Comparison of ENCODE assay signal across 17 cellular contexts in the genomic region with DNA sequence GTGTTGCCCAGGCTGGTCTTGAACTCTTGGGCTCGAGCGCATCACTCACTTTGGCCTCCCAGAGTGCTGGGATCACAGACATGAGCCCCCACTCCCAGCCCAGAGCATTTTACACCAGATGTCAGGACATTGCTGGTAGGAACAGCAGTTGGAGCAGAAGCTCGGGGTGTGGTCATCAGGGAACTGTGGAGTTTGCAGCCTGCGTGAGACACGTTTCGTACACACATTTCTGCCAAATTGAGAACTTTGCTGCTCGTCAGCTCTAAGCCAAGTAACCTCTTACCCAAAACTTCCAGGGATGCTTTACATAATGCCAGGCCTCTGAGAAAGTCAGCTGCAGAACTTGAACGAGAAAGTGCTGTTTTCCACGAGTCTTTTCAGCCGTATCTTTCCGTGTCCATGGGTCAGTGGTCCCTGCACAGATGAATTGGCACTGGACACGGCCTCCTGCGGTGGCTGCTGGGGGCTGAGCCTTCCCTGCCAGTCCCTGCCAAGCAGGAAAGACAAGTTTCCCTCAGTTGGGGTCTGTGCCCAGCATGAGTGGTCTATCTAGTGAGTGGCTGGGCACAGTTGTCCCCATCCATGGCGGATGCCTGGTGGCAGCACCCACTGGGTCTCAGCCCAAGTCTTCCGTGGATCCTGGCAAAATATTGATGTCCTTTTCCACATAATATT. TPM values are rescaled to one million over a fixed set of nuclear protein-coding genes. Genes with fewer than 3 reads are reported as not detected.
DNase-seq lines count a peak whose midpoint lies in the region; ATAC-seq, FAIRE-seq and TF ChIP-seq lines count a peak whose summit lies in the region.
"Had no signal": no experiment of that assay in that cellular context is flagged by ENCODE, and none has a peak within 500 bp of the region (broad histone marks: within the 10 kb centered on the region; RNA-seq: fewer than 3 reads in every experiment).

No MANE protein-coding gene starts in this region.

- no peaks in the 10 kb centered on the region for H3K9me3 Mint-ChIP-seq in activated naive CD4-positive, alpha-beta T cell treated with anti-CD3 and anti-CD28 coated beads, Interleukin-2, amount 10 ng/mL, durations not matched to agents 7 days and 5 days
- H3K9me3 Mint-ChIP-seq in CD8-positive, alpha-beta memory T cell = no peaks in the 10 kb centered on the region
- H3K9me3 Mint-ChIP-seq: stimulated activated naive CD8-positive, alpha-beta T cell treated with anti-CD3 and anti-CD28 coated beads, Interleukin-15, amount 100 ng/mL, for 72 hours had no signal

- ATAC-seq in T-helper 17 cell (no peak), HepG2 (no peak), GM19467 (IDR thresholded peaks at IDR 0.05; ENCODE audit: unreplicated experiment) (no peak)

- TF ChIP-seq EP300 in HepG2 (IDR thresholded peaks at IDR 0.05; ENCODE audit: low read depth in 2 of 2, low read length in 2 of 2) (no peak), HepG2 (CRISPR knock-in tag; IDR thresholded peaks at IDR 0.05; ENCODE audit: borderline replicate concordance) (no peak)

- FAIRE-seq in HepG2 (lab: Jason Lieb, UNC) = no peak
- FAIRE-seq: small intestine had no signal

- H3K4me1 Mint-ChIP-seq in activated naive CD4-positive, alpha-beta T cell treated with anti-CD3 and anti-CD28 coated beads, Interleukin-2, amount 10 ng/mL, durations not matched to agents 7 days and 5 days = peaks cover 54% of the 10 kb centered on the region
- peaks cover 34% of the 10 kb centered on the region for H3K4me1 Mint-ChIP-seq in T-helper 17 cell
- peaks cover 39 to 64% (median 53%) of the 10 kb centered on the region in 3 donors for H3K4me1 Mint-ChIP-seq in CD8-positive, alpha-beta memory T cell

- H3K9me3 ChIP-seq in T-helper 17 cell (ENCODE audit: control insufficient read depth, low read length, poor library complexity, severe bottlenecking) = no peaks in the 10 kb centered on the region
- H3K9me3 ChIP-seq in HepG2 (ENCODE audit: low read length) = no peaks in the 10 kb centered on the region
- H3K9me3 ChIP-seq in subcutaneous abdominal adipose tissue (ENCODE audit: control insufficient read depth in 5 of 5, low read length in 5 of 5) = no peaks in the 10 kb centered on the region
- H3K9me3 ChIP-seq in CD8-positive, alpha-beta memory T cell (ENCODE audit: low read length) = no peaks in the 10 kb centered on the region
- H3K9me3 ChIP-seq: colonic mucosa, Peyer's patch had no signal

- TF ChIP-seq CTCF in HepG2 (CRISPR knock-in tag; IDR thresholded peaks at IDR 0.05) (no peak), foreskin fibroblast (IDR thresholded peaks at IDR 0.05; ENCODE audit: low read depth, low read length) (no peak)

- no peaks in the 10 kb centered on the region for H3K79me2 ChIP-seq in HepG2 (ENCODE audit: insufficient read depth, low read length)

- H2AFZ ChIP-seq in HepG2 (ENCODE audit: low read length) = no peak overlapping the region

- DNase-seq in activated naive CD4-positive, alpha-beta T cell treated with anti-CD3 and anti-CD28 coated beads, Interleukin-2, amount 10 ng/mL, durations not matched to agents 7 days and 5 days = peak; percentile 15
- DNase-seq in activated naive CD4-positive, alpha-beta T cell treated with anti-CD3 and anti-CD28 coated beads, Interleukin-2, amount 50 U/mL, for 16 hours = no peak
- DNase-seq in T-helper 17 cell = no peak
- DNase-seq in HepG2 (ENCODE audit: low spot score) = no peak
- no peak for DNase-seq in CD8-positive, alpha-beta memory T cell
- DNase-seq in foreskin fibroblast = no peak
- DNase-seq: anterior cingulate cortex, colonic mucosa, IMR-90, midbrain, NCI-H1048, small intestine, SW 1271 had no signal

- CTCF ChIA-PET in activated naive CD4-positive, alpha-beta T cell treated with anti-CD3 and anti-CD28 coated beads, Interleukin-2, amount 10 ng/mL, durations not matched to agents 7 days and 5 days (lab: Charles Lee) = no interaction called here
- CTCF ChIA-PET in HepG2 (lab: Yijun Ruan, JAX; ENCODE audit: low intra/inter-chr PET ratio, low total read pairs) = no interaction called here
- CTCF ChIA-PET in CD8-positive, alpha-beta memory T cell (lab: Charles Lee) = no interaction called here

- no peaks in the 10 kb centered on the region for H3K27me3 Mint-ChIP-seq in activated naive CD4-positive, alpha-beta T cell treated with anti-CD3 and anti-CD28 coated beads, Interleukin-2, amount 10 ng/mL, durations not matched to agents 7 days and 5 days
- H3K27me3 Mint-ChIP-seq in T-helper 17 cell = no peaks in the 10 kb centered on the region
- no peaks in the 10 kb centered on the region for H3K27me3 Mint-ChIP-seq in CD8-positive, alpha-beta memory T cell
- H3K27me3 Mint-ChIP-seq: stimulated activated naive CD8-positive, alpha-beta T cell treated with anti-CD3 and anti-CD28 coated beads, Interleukin-15, amount 100 ng/mL, for 72 hours had no signal

- no peaks in the 10 kb centered on the region for H4K20me1 ChIP-seq in HepG2 (ENCODE audit: insufficient read depth, low read length)

- BruUV-seq in HepG2 (replicated peaks; lab: Mats Ljungman, UMichigan) = no TSS peak

- H3K4me3 ChIP-seq in HepG2 (replicated peaks in 1 of 3; ENCODE audit: insufficient read depth in 1 of 3, low read depth in 2 of 3, low read length in 3 of 3) = no peak overlapping the region
- peak overlapping the region in 1 of 5 donors; percentile 17 for H3K4me3 ChIP-seq in subcutaneous abdominal adipose tissue (ENCODE audit: low read depth in 1 of 5, low read length in 5 of 5)
- no peak overlapping the region for H3K4me3 ChIP-seq in CD8-positive, alpha-beta memory T cell (ENCODE audit: low read length)
- no peak overlapping the region for H3K4me3 ChIP-seq in foreskin fibroblast (ENCODE audit: low read depth in 1 of 2, low read length in 2 of 2)
- H3K4me3 ChIP-seq: colonic mucosa, Peyer's patch had no signal

- WGBS in HepG2 (ENCODE audit: low lambda C conversion rate) = 96% methylated on average over 13 of the region's 15 CpGs

- peak overlapping the region; percentile 89 for H3K27ac Mint-ChIP-seq in activated naive CD4-positive, alpha-beta T cell treated with anti-CD3 and anti-CD28 coated beads, Interleukin-2, amount 10 ng/mL, durations not matched to agents 7 days and 5 days
- peak overlapping the region; percentile 93 for H3K27ac Mint-ChIP-seq in T-helper 17 cell
- H3K27ac Mint-ChIP-seq in CD8-positive, alpha-beta memory T cell = peak overlapping the region in 1 of 8 donors; percentile 17

- H3K27ac ChIP-seq in HepG2 (ENCODE audit: extremely low read length, insufficient read depth, low read length) = no peak overlapping the region
- H3K27ac ChIP-seq in subcutaneous abdominal adipose tissue (ENCODE audit: low read depth, low read length) = peak overlapping the region; percentile 74
- H3K27ac ChIP-seq in CD8-positive, alpha-beta memory T cell (ENCODE audit: low read depth, low read length) = no peak overlapping the region
- H3K27ac ChIP-seq: colonic mucosa, Peyer's patch had no signal

- H3K36me3 ChIP-seq in HepG2 (replicated peaks in 1 of 2; ENCODE audit: control insufficient read depth in 1 of 2, insufficient read depth in 2 of 2, low read length in 2 of 2) (peaks cover 13 to 57% of the 10 kb centered on the region in 2 experiments), subcutaneous abdominal adipose tissue (ENCODE audit: control insufficient read depth in 5 of 5, insufficient read depth in 5 of 5, low read length in 5 of 5) (peaks cover 3 to 28% (median 10%) of the 10 kb centered on the region in 5 donors)
- no peaks in the 10 kb centered on the region for H3K36me3 ChIP-seq in CD8-positive, alpha-beta memory T cell (ENCODE audit: insufficient read depth, low read length)
- H3K36me3 ChIP-seq: colonic mucosa had no signal

- no peak for TF ChIP-seq RAD21 in HepG2 (CRISPR knock-in tag; IDR thresholded peaks at IDR 0.05)

- no peak overlapping the region for H3K9ac ChIP-seq in HepG2 (ENCODE audit: insufficient read depth, low read depth, low read length)
- peak overlapping the region in 1 of 5 donors; percentile 38 for H3K9ac ChIP-seq in subcutaneous abdominal adipose tissue (ENCODE audit: low read length in 5 of 5)

- H3K4me1 ChIP-seq in HepG2 (ENCODE audit: insufficient read depth, low read length) (peaks cover 5% of the 10 kb centered on the region; the same call in 1 of the 2 replicates), subcutaneous abdominal adipose tissue (ENCODE audit: control insufficient read depth in 5 of 5, insufficient read depth in 5 of 5, low read length in 5 of 5) (peaks cover 12 to 33% (median 29%) of the 10 kb centered on the region in 5 donors)
- H3K4me1 ChIP-seq in CD8-positive, alpha-beta memory T cell (ENCODE audit: insufficient read depth, low read length) = peaks cover 25% of the 10 kb centered on the region
- H3K4me1 ChIP-seq: colonic mucosa, Peyer's patch had no signal

- no peak overlapping the region for H3K4me2 ChIP-seq in HepG2 (ENCODE audit: low read depth, low read length)

- intact Hi-C loops in HepG2 (cut with micrococcal nuclease; ENCODE audit: unreplicated experiment) = no loop called here

- peaks cover 42% of the 10 kb centered on the region for H3K36me3 Mint-ChIP-seq in activated naive CD4-positive, alpha-beta T cell treated with anti-CD3 and anti-CD28 coated beads, Interleukin-2, amount 10 ng/mL, durations not matched to agents 7 days and 5 days
- H3K36me3 Mint-ChIP-seq in T-helper 17 cell (ENCODE audit: low read depth) = no peaks in the 10 kb centered on the region
- H3K36me3 Mint-ChIP-seq in CD8-positive, alpha-beta memory T cell = peaks cover 0 to 58% (median 6%) of the 10 kb centered on the region in 3 donors

- POLR2A ChIA-PET in HepG2 (lab: Yijun Ruan, JAX) = no interaction called here
- POLR2A ChIA-PET in CD8-positive, alpha-beta memory T cell (lab: Charles Lee) = no interaction called here

- no peaks in the 10 kb centered on the region for H3K27me3 ChIP-seq in HepG2 (ENCODE audit: control insufficient read depth in 1 of 2, insufficient read depth in 2 of 2, low read length in 2 of 2)
- H3K27me3 ChIP-seq in subcutaneous abdominal adipose tissue (ENCODE audit: control insufficient read depth in 5 of 5, insufficient read depth in 4 of 5, low read length in 5 of 5) = no peaks in the 10 kb centered on the region
- H3K27me3 ChIP-seq in CD8-positive, alpha-beta memory T cell (ENCODE audit: insufficient read depth, low read length, poor library complexity, severe bottlenecking) = no peaks in the 10 kb centered on the region
- H3K27me3 ChIP-seq: colonic mucosa, Peyer's patch had no signal

- in situ Hi-C loops in HepG2 (cut with HindIII; ENCODE audit: extremely low pct_ligation_motif_present, low pct_unique_long_range_greater_than_20kb) = no loop called here

- H3K4me3 Mint-ChIP-seq in activated naive CD4-positive, alpha-beta T cell treated with anti-CD3 and anti-CD28 coated beads, Interleukin-2, amount 10 ng/mL, durations not matched to agents 7 days and 5 days = no peak overlapping the region
- H3K4me3 Mint-ChIP-seq in T-helper 17 cell = peak overlapping the region; percentile 89
- peak overlapping the region in 3 of 7 donors; percentile 27 to 82 (median 80) for H3K4me3 Mint-ChIP-seq in CD8-positive, alpha-beta memory T cell

- no peak for TF ChIP-seq POLR2A in HepG2 (IDR thresholded peaks at IDR 0.05; ENCODE audit: insufficient read depth in 1 of 2, low read depth in 2 of 2, low read length in 2 of 2)

RNA-seq across cellular contexts. Expression of gene DNAJB6, which starts 54.4 kb away (rescaled TPM):
- total RNA-seq in T-helper 17 cell (100 to 1,000 TPM; 266 to 278 TPM), HepG2 (2016; rRNA removed; fragmentation: Illumina TruSeq; extraction: Trizol) (53.9 and 72.9 TPM in 2 replicates)
- total RNA-seq in HepG2 (2016; cell fraction: cytosol; rRNA removed; fragmentation: Illumina TruSeq; extraction: Trizol; ENCODE audit: low read depth) = 51.7 and 58.5 TPM in 2 replicates
- 57.3 and 66.0 TPM in 2 replicates for total RNA-seq in HepG2 (2016; cell fraction: insoluble cytoplasmic fraction; rRNA removed; fragmentation: Illumina TruSeq; extraction: Trizol)
- 37.1 and 38.2 TPM in 2 replicates for total RNA-seq in HepG2 (2016; cell fraction: membrane; rRNA removed; fragmentation: Illumina TruSeq; extraction: Trizol)
- 31.6 and 33.1 TPM in 2 replicates for total RNA-seq in HepG2 (2016; cell fraction: nucleus; rRNA removed; fragmentation: Illumina TruSeq; extraction: Trizol)
- 27.1 and 29.9 TPM in 2 replicates for polyA plus RNA-seq in HepG2 (2011; rRNA removed)
- polyA plus RNA-seq in HepG2 (2011; cell fraction: cytosol; rRNA removed) = 14.8 and 23.9 TPM in 2 replicates
- 22.1 and 25.2 TPM in 2 replicates for polyA plus RNA-seq in HepG2 (2011; cell fraction: nucleus; rRNA removed)
- polyA plus RNA-seq in HepG2 (2012) = 61.9 and 67.0 TPM in 2 replicates
- 15.6 and 19.2 TPM in 2 replicates for polyA plus RNA-seq in HepG2 (2016; cell fraction: cytosol; fragmentation: Illumina TruSeq; extraction: Trizol; ENCODE audit: low read depth)
- 96.0 and 98.3 TPM in 2 replicates for polyA plus RNA-seq in HepG2 (2016; cell fraction: insoluble cytoplasmic fraction; fragmentation: Illumina TruSeq; extraction: Trizol; ENCODE audit: low read depth)
- polyA plus RNA-seq in HepG2 (2016; cell fraction: membrane; fragmentation: Illumina TruSeq; extraction: Trizol; ENCODE audit: low read depth) = 29.1 and 33.0 TPM in 2 replicates
- 55.8 and 62.6 TPM in 2 replicates for polyA plus RNA-seq in HepG2 (2016; cell fraction: nucleus; fragmentation: Illumina TruSeq; extraction: Trizol; ENCODE audit: insufficient read depth, low read depth)
- 18.1 and 22.3 TPM in 2 replicates for polyA minus RNA-seq in HepG2 (2011; rRNA and poly(A)+ RNA removed; ENCODE audit: low replicate concordance)
- polyA minus RNA-seq in HepG2 (2011; cell fraction: cytosol; rRNA and poly(A)+ RNA removed) = 25.6 and 28.2 TPM in 2 replicates
- 43.9 and 51.2 TPM in 2 replicates for polyA minus RNA-seq in HepG2 (2011; cell fraction: nucleus; rRNA and poly(A)+ RNA removed)
- total RNA-seq in CD8-positive, alpha-beta memory T cell = 100 to 1,000 TPM; 121 to 124 TPM
- polyA plus RNA-seq in CD8-positive, alpha-beta memory T cell = 147 TPM
